In genomic region chr6:164062872-164063271, GRCh38 we compare ENCODE assay signal across 31 cellular contexts.
DNase-seq lines count a peak whose midpoint lies in the region; ATAC-seq, FAIRE-seq and TF ChIP-seq lines count a peak whose summit lies in the region.
"Had no signal": no experiment of that assay in that cellular context is flagged by ENCODE, and none has a peak within 500 bp of the region (broad histone marks: within the 10 kb centered on the region; RNA-seq: fewer than 3 reads in every experiment).

No MANE protein-coding gene starts in this region.

- TF ChIP-seq POLR2A in HepG2 (IDR thresholded peaks at IDR 0.05; ENCODE audit: insufficient read depth in 1 of 2, low read depth in 2 of 2, low read length in 2 of 2) (no peak), right lobe of liver (IDR thresholded peaks at IDR 0.05) (no peak)

- H3K4me1 ChIP-seq in HepG2 (ENCODE audit: insufficient read depth, low read length) (no peaks in the 10 kb centered on the region), right lobe of liver (no peaks in the 10 kb centered on the region), HEK293 (ENCODE audit: control insufficient read depth, insufficient read depth, low read length) (no peaks in the 10 kb centered on the region)
- H3K4me1 ChIP-seq: A549, BLaER1, Caco-2 had no signal

- H3K36me3 ChIP-seq in HepG2 (replicated peaks in 1 of 2; ENCODE audit: control insufficient read depth in 1 of 2, insufficient read depth in 2 of 2, low read length in 2 of 2): no peaks in the 10 kb centered on the region
- no peaks in the 10 kb centered on the region for H3K36me3 ChIP-seq in right lobe of liver
- H3K36me3 ChIP-seq in HEK293 (ENCODE audit: control insufficient read depth in 2 of 2, insufficient read depth in 1 of 2, low read length in 2 of 2): no peaks in the 10 kb centered on the region
- H3K36me3 ChIP-seq: BE2C; BLaER1; BLaER1 treated with 17β-estradiol and CSF1 and Interleukin-3, amounts not matched to agents 10 nM and 100 nM had no signal

- H3K27ac ChIP-seq in HepG2 (ENCODE audit: extremely low read length, insufficient read depth, low read length): no peak overlapping the region
- no peak overlapping the region for H3K27ac ChIP-seq in right lobe of liver
- no peak overlapping the region for H3K27ac ChIP-seq in HEK293 (ENCODE audit: extremely low read depth, low read depth, low read length)
- H3K27ac ChIP-seq: 22Rv1; A549; BLaER1; BLaER1 treated with 17β-estradiol and CSF1 and Interleukin-3, amounts not matched to agents 10 nM and 100 nM; C4-2B had no signal

- no peak overlapping the region for H3K4me2 ChIP-seq in HepG2 (ENCODE audit: low read depth, low read length)
- H3K4me2 ChIP-seq: A549, BLaER1 had no signal

- H3K9me3 ChIP-seq in HepG2 (ENCODE audit: low read length) (no peaks in the 10 kb centered on the region), right lobe of liver (no peaks in the 10 kb centered on the region), HEK293 (ENCODE audit: control insufficient read depth, insufficient read depth, low read depth, low read length) (no peaks in the 10 kb centered on the region)
- H3K9me3 ChIP-seq: A549; BE2C; BLaER1; BLaER1 treated with 17β-estradiol and CSF1 and Interleukin-3, amounts not matched to agents 10 nM and 100 nM; Caco-2 had no signal

- TF ChIP-seq EP300 in HepG2 (IDR thresholded peaks at IDR 0.05; ENCODE audit: low read depth in 2 of 2, low read length in 2 of 2) (no peak), HepG2 (CRISPR knock-in tag; IDR thresholded peaks at IDR 0.05; ENCODE audit: borderline replicate concordance) (no peak)

- no peak overlapping the region for H2AFZ ChIP-seq in HepG2 (ENCODE audit: low read length)

- no TSS peak for BruUV-seq in HepG2 (replicated peaks; lab: Mats Ljungman, UMichigan)

- TF ChIP-seq CTCF in HepG2 (CRISPR knock-in tag; IDR thresholded peaks at IDR 0.05) (no peak), right lobe of liver (IDR thresholded peaks at IDR 0.05) (no peak), HEK293 (tag by site-specific recombination; IDR thresholded peaks at IDR 0.05) (no peak)

- CTCF ChIA-PET in HepG2 (lab: Yijun Ruan, JAX; ENCODE audit: low intra/inter-chr PET ratio, low total read pairs): no interaction called here
- CTCF ChIA-PET in HEK293 (lab: Yijun Ruan, JAX): interaction anchor here (0.7 kb wide), 1 partner anchor 642 kb away, joined by 3 read pairs; no protein-coding TSS in a partner anchor

- H3K79me2 ChIP-seq in HepG2 (ENCODE audit: insufficient read depth, low read length): no peaks in the 10 kb centered on the region

- no peak overlapping the region for H3K9ac ChIP-seq in HepG2 (ENCODE audit: insufficient read depth, low read depth, low read length)
- H3K9ac ChIP-seq: BLaER1; BLaER1 treated with 17β-estradiol and CSF1 and Interleukin-3, amounts not matched to agents 10 nM and 100 nM had no signal

- TF ChIP-seq RAD21 in HepG2 (CRISPR knock-in tag; IDR thresholded peaks at IDR 0.05): no peak

- WGBS in HepG2 (ENCODE audit: low lambda C conversion rate): 15% methylated on average over 5 of the region's 5 CpGs
- 48% methylated on average over 5 of the region's 5 CpGs for WGBS in right lobe of liver (ENCODE audit: insufficient coverage, low coverage, low lambda C conversion rate, missing lambda C conversion rate)

- in situ Hi-C loops in HepG2 (cut with HindIII; ENCODE audit: extremely low pct_ligation_motif_present, low pct_unique_long_range_greater_than_20kb): no loop called here

- no peak for ATAC-seq in HepG2
- no peak for ATAC-seq in right lobe of liver
- ATAC-seq: A549; CD8-positive, alpha-beta T cell had no signal

- H3K27me3 ChIP-seq in HepG2 (ENCODE audit: control insufficient read depth in 1 of 2, insufficient read depth in 2 of 2, low read length in 2 of 2) (no peaks in the 10 kb centered on the region), right lobe of liver (peaks cover 0 to 6% of the 10 kb centered on the region in 2 donors)
- H3K27me3 ChIP-seq: BE2C; BLaER1; BLaER1 treated with 17β-estradiol and CSF1 and Interleukin-3, amounts not matched to agents 10 nM and 100 nM had no signal

- no peak for DNase-seq in HepG2 (ENCODE audit: low spot score)
- DNase-seq in right lobe of liver: no peak
- no peak for DNase-seq in NCI-H2081 (lab: John Stamatoyannopoulos, UW)
- DNase-seq: 8988T; ACHN; AML-193; BE2C; C1 segment of cervical spinal cord; Caco-2; Calu3; CD4-positive, alpha-beta memory T cell; CD4-positive, alpha-beta T cell; CD4-positive, CD25-positive, alpha-beta regulatory T cell; CD8-positive, alpha-beta memory T cell; CD8-positive, alpha-beta T cell; COR-L47; DMS 273 treated with DMSO at 0.1 percent for 48 hours; DMS153; DMS53; DMS79; DMS79 treated with DMSO at 0.1 percent for 48 hours; DND-41; EL had no signal

- H4K20me1 ChIP-seq in HepG2 (ENCODE audit: insufficient read depth, low read length): no peaks in the 10 kb centered on the region
- H4K20me1 ChIP-seq: BLaER1; BLaER1 treated with 17β-estradiol and CSF1 and Interleukin-3, amounts not matched to agents 10 nM and 100 nM had no signal

- POLR2A ChIA-PET in HepG2 (lab: Yijun Ruan, JAX): no interaction called here
- POLR2A ChIA-PET in HEK293 (lab: Yijun Ruan, JAX): no interaction called here

- intact Hi-C loops in HepG2 (cut with micrococcal nuclease; ENCODE audit: unreplicated experiment): no loop called here
- intact Hi-C loops in right lobe of liver (cut with DNase I): no loop called here

- H3K4me3 ChIP-seq in HepG2 (replicated peaks in 1 of 3; ENCODE audit: insufficient read depth in 1 of 3, low read depth in 2 of 3, low read length in 3 of 3): no peak overlapping the region
- no peak overlapping the region for H3K4me3 ChIP-seq in right lobe of liver
- no peak overlapping the region for H3K4me3 ChIP-seq in HEK293 (ENCODE audit: low read depth, low read length)
- H3K4me3 ChIP-seq: A549; BLaER1; BLaER1 treated with 17β-estradiol and CSF1 and Interleukin-3, amounts not matched to agents 10 nM and 100 nM had no signal

- FAIRE-seq in HepG2 (lab: Jason Lieb, UNC): no peak
- FAIRE-seq: A204.1, A549, D721Med had no signal

TF ChIP-seq in HepG2, 621 proteins besides CTCF, POLR2A, EP300 and RAD21:
- no peak for TF ChIP-seq ZNF556 (CRISPR knock-in tag; IDR thresholded peaks at IDR 0.05; ENCODE audit: borderline replicate concordance)
- peak; percentile 97 for TF ChIP-seq ATF7 (IDR thresholded peaks at IDR 0.05)
- TF ChIP-seq ATF7 (CRISPR knock-in tag; IDR thresholded peaks at IDR 0.05): no peak
TF ChIP-seq in HepG2: peak in this region for 1.

TF ChIP-seq in HEK293, 187 proteins besides CTCF, POLR2A, EP300 and RAD21:
- no peak for TF ChIP-seq AEBP2 (tag by site-specific recombination; IDR thresholded peaks at IDR 0.05; ENCODE audit: borderline replicate concordance)
- TF ChIP-seq, protein P1, sequence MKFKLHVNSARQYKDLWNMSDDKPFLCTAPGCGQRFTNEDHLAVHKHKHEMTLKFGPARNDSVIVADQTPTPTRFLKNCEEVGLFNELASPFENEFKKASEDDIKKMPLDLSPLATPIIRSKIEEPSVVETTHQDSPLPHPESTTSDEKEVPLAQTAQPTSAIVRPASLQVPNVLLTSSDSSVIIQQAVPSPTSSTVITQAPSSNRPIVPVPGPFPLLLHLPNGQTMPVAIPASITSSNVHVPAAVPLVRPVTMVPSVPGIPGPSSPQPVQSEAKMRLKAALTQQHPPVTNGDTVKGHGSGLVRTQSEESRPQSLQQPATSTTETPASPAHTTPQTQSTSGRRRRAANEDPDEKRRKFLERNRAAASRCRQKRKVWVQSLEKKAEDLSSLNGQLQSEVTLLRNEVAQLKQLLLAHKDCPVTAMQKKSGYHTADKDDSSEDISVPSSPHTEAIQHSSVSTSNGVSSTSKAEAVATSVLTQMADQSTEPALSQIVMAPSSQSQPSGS (tag by site-specific recombination; IDR thresholded peaks at IDR 0.05; ENCODE audit: low read depth): peak; percentile 63; the same call in 1 of the 2 replicates
